Comparison of ENCODE assay signal across 12 cellular contexts in the genomic region with DNA sequence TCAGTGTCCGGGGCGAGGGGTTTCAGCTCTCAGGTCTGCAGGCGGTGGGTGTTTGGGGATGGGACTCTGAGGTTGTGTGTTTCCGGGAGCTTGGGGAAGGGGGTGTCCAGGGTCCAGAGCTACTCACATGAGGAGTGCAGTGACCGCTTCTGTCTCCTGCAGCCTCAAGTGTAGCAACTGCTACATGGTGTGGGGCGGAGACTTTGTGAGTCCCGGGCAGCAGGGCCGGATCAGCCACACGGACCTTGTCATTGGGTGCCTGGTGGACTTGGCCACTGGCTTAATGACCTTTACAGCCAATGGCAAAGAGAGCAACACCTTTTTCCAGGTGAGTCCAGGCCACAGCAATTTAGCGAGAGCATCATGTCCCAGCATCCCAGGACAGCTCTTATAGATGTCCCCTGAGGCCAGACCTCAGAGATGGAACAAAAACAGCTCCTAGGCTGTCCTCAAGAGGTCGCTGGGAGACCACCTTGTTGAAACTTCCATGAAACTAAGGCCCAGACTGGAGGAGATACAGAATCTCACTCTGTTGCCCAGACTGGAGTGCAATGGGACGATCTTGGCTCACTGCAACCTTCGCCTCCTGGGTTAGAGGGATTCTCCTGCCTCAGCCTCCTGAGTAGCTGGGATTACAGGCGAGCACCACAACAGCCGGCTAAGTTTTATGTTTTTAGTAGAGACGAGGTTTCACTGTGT. TPM values are rescaled to one million over a fixed set of nuclear protein-coding genes. Genes with fewer than 3 reads are reported as not detected.
DNase-seq lines count a peak whose midpoint lies in the region; TF ChIP-seq lines count a peak whose summit lies in the region.
"Had no signal": no experiment of that assay in that cellular context is flagged by ENCODE, and none has a peak within 500 bp of the region (broad histone marks: within the 10 kb centered on the region; RNA-seq: fewer than 3 reads in every experiment).

No MANE protein-coding gene starts in this region.

- no peaks in the 10 kb centered on the region for H3K4me1 ChIP-seq in testis

- intact Hi-C loops in testis (cut with DNase I; ENCODE audit: low total_unique reads), result no loop called here

- H3K4me3 ChIP-seq in AG10803 (ENCODE audit: low read length) (no peak overlapping the region), choroid plexus epithelial cell (ENCODE audit: low read depth, low read length) (no peak overlapping the region), testis (no peak overlapping the region)

- H3K27ac ChIP-seq in testis, result no peak overlapping the region

- H3K36me3 ChIP-seq in testis (ENCODE audit: low read depth, missing control alignments), result no peaks in the 10 kb centered on the region

- H3K9me3 ChIP-seq in testis, result no peaks in the 10 kb centered on the region

- no peaks in the 10 kb centered on the region for H3K27me3 ChIP-seq in testis

- TF ChIP-seq CTCF in AG10803 (conservative IDR thresholded peaks at IDR 0.05; ENCODE audit: low read length) (0 out of 2 replicates have a peak, but pooled peaks have one; percentile 3), GM12873 (IDR thresholded peaks at IDR 0.05; ENCODE audit: insufficient read depth, low read depth, low read length, missing control alignments) (peak; percentile 59), choroid plexus epithelial cell (conservative IDR thresholded peaks at IDR 0.05; ENCODE audit: low read depth, low read length) (peak; percentile 23), testis (IDR thresholded peaks at IDR 0.05) (no peak)

- TF ChIP-seq POLR2A in testis (IDR thresholded peaks at IDR 0.05), result no peak

- 81 to 88% methylated on average over 15 to 16 of the region's 16 CpGs for WGBS in testis, 2 donors

- DNase-seq in AG10803 (ENCODE audit: low read depth), result no peak
- DNase-seq in NCI-H524 treated with DMSO at 0.1 percent for 48 hours (lab: John Stamatoyannopoulos, UW), result peak; percentile 4
- DNase-seq in choroid plexus epithelial cell (ENCODE audit: low read depth), result peak; percentile 11
- DNase-seq in DMS79 treated with DMSO at 0.1 percent for 48 hours (lab: John Stamatoyannopoulos, UW), result no peak
- no peak for DNase-seq in hypothalamus (lab: John Stamatoyannopoulos, UW)
- DNase-seq in testis, result no peak
- no peak for DNase-seq in cortex of kidney (lab: John Stamatoyannopoulos, UW)
- DNase-seq: activated effector memory CD4-positive, alpha-beta T cell treated with anti-CD3 and anti-CD28 coated beads, Interleukin-2, amount 50 U/mL, for 16 hours; SIG-M5; stimulated activated CD4-positive, alpha-beta T cell treated with anti-CD3 and anti-CD28 coated beads, Interleukin-4, amount 100 ng/mL, for 24 hours had no signal

RNA-seq across cellular contexts. Expression of a gene that starts 44.9 kb away (rescaled TPM):
- total RNA-seq in testis, result 10 to 100 TPM; 11.8 to 15.6 TPM
- 26.1 TPM for polyA plus RNA-seq in testis (ENCODE audit: insufficient read depth, low read depth, low replicate concordance)

RNA-seq across cellular contexts. Expression of a gene that starts 52.4 kb away (rescaled TPM):
- 1 to 10 TPM in 1 of 2 donors, under 1 TPM in 1; 0.71 to 1.3 TPM for total RNA-seq in testis
- 1.5 TPM for polyA plus RNA-seq in testis (ENCODE audit: insufficient read depth, low read depth, low replicate concordance)
- total RNA-seq: epithelial cell of proximal tubule had no signal

Comparison
In these comparisons a context has a peak if more than half of its experiments do, and no peak if none do; other contexts are left out.
1. DNase-seq: peak in NCI-H524 treated with DMSO at 0.1 percent for 48 hours (single experiment) and choroid plexus epithelial cell (single experiment); none in AG10803 (single experiment), DMS79 treated with DMSO at 0.1 percent for 48 hours (single experiment), hypothalamus (0 of 51), testis (single experiment) and cortex of kidney (single experiment).
2. CTCF ChIP-seq: peak in AG10803 (single experiment), GM12873 (single experiment) and choroid plexus epithelial cell (single experiment); none in testis (0 of 3).